Comparison of ENCODE assay signal across 11 cellular contexts in the genomic region with DNA sequence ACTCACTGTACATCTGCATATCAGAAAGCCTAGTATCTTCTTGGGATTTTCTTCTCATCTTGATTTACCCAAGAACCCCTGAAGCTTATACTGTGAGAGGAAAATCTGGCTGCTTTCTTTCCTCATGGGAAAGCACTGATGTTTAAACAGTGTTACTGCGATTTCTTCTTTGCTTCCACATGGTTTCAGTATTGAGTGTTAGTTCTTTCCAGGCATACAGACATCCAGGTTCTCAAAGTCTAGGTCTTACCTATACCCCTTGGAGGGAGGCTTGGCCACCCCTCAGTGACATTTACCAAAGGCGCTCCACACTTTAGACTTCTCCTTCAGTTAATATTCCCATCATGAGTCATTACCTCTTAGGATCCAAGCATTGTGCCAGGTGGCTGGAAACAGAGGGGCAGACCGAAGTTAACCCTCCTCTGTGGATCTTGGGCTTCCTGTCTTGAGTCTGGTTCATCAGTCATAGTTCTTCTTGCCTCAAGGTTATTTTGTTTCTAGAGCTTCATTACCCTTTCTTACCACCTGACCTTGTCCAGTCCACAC.
A peak's percentile ranks its signal among the peaks of the same experiment; 100 is the strongest.
DNase-seq lines count a peak whose midpoint lies in the region; ATAC-seq, FAIRE-seq and TF ChIP-seq lines count a peak whose summit lies in the region.
"Had no signal": no experiment of that assay in that cellular context is flagged by ENCODE, and none has a peak within 500 bp of the region (broad histone marks: within the 10 kb centered on the region; RNA-seq: fewer than 3 reads in every experiment).

No MANE protein-coding gene starts in this region.

- H3K36me3 ChIP-seq in GM12878 (ENCODE audit: control insufficient read depth in 2 of 2, insufficient read depth in 2 of 2, low read length in 1 of 2) = no peaks in the 10 kb centered on the region
- H3K36me3 ChIP-seq: spleen had no signal

- peak in 2 of 3 experiments; percentile 16 to 21; a peak in 2 of 6 replicates for TF ChIP-seq CTCF in GM12878 (IDR thresholded peaks at IDR 0.05 in 2 of 3, conservative IDR thresholded peaks at IDR 0.05 in 1 of 3; ENCODE audit: control insufficient read depth in 2 of 3, extremely low read depth in 1 of 3, insufficient read depth in 1 of 3, low read depth in 3 of 3, low read length in 3 of 3)
- peak; percentile 23 for TF ChIP-seq CTCF in nephron progenitor cell (IDR thresholded peaks at IDR 0.05)

- no peaks in the 10 kb centered on the region for H3K4me1 Mint-ChIP-seq in nephron progenitor cell

- BruUV-seq in GM12878 (replicated peaks; lab: Mats Ljungman, UMichigan) = no TSS peak

- H2AFZ ChIP-seq in GM12878 (ENCODE audit: control insufficient read depth, low read depth, low read length) = no peak overlapping the region

- H3K4me1 ChIP-seq in GM12878 (ENCODE audit: control insufficient read depth, insufficient read depth, low read length) = no peaks in the 10 kb centered on the region
- H3K4me1 ChIP-seq: spleen had no signal

- H3K27ac Mint-ChIP-seq in nephron progenitor cell = peak overlapping the region; percentile 14

- H4K20me1 ChIP-seq in GM12878 (ENCODE audit: control insufficient read depth, insufficient read depth) = no peaks in the 10 kb centered on the region

- no peak overlapping the region for H3K4me3 ChIP-seq in GM12878
- H3K4me3 ChIP-seq: spleen had no signal

- peaks cover 7% of the 10 kb centered on the region for H3K27me3 Mint-ChIP-seq in nephron progenitor cell (ENCODE audit: low read depth, poor library complexity)

- CTCF ChIA-PET in GM12878 (lab: Yijun Ruan, JAX) = interaction anchor here (0.7 to 1.2 kb wide), 2 partner anchors 98 to 471 kb away, joined by 3 read pairs; no protein-coding TSS in a partner anchor

- ATAC-seq in HG03159 (IDR thresholded peaks at IDR 0.05; ENCODE audit: unreplicated experiment) = peak; percentile 56
- ATAC-seq in GM12878 = 0 out of 3 replicates have a peak, but pooled peaks have one; percentile 31
- ATAC-seq in activated CD4-positive, CD25-positive, alpha-beta regulatory T cell treated with anti-CD3 and anti-CD28 coated beads, Interleukin-2, amount 50 U/mL, for 24 hours = no peak

- TF ChIP-seq RAD21 in GM12878 (IDR thresholded peaks at IDR 0.05; ENCODE audit: insufficient read depth, low read depth, low read length) = peak; percentile 21; the same call in 1 of the 2 replicates

- H3K9ac ChIP-seq in GM12878 (ENCODE audit: control insufficient read depth, insufficient read depth, low read length) = no peak overlapping the region

- H3K79me2 ChIP-seq in GM12878 (ENCODE audit: control insufficient read depth, insufficient read depth, low read length) = no peaks in the 10 kb centered on the region

- H3K9me3 Mint-ChIP-seq in nephron progenitor cell = no peaks in the 10 kb centered on the region

- SMC1A ChIA-PET in GM12878 (lab: Charles Lee; ENCODE audit: uncharacterized antibody, unreplicated experiment) = interaction anchor here (0.7 kb wide), 1 partner anchor 24 kb away, joined by 3 read pairs; no protein-coding TSS in a partner anchor

- TF ChIP-seq POLR2A in GM12878 (IDR thresholded peaks at IDR 0.05; ENCODE audit: low read depth, low read length) = no peak

- H3K4me2 ChIP-seq in GM12878 (ENCODE audit: control insufficient read depth, insufficient read depth) = no peak overlapping the region

- no peak overlapping the region for H3K27ac ChIP-seq in GM12878 (ENCODE audit: control insufficient read depth, insufficient read depth)
- H3K27ac ChIP-seq: spleen had no signal

- no peaks in the 10 kb centered on the region for H3K36me3 Mint-ChIP-seq in nephron progenitor cell (ENCODE audit: low read depth)

- POLR2A ChIA-PET in GM12878 (lab: Charles Lee) = no interaction called here

- intact Hi-C loops in GM12878 (cut with micrococcal nuclease; ENCODE audit: unreplicated experiment) = no loop called here

- no peaks in the 10 kb centered on the region for H3K27me3 ChIP-seq in GM12878 (replicated peaks in 1 of 2; ENCODE audit: control insufficient read depth in 2 of 2, insufficient read depth in 2 of 2, low read length in 1 of 2)
- H3K27me3 ChIP-seq: spleen had no signal

- no peaks in the 10 kb centered on the region for H3K9me3 ChIP-seq in GM12878 (replicated peaks; ENCODE audit: control insufficient read depth, insufficient read depth, low read length)
- H3K9me3 ChIP-seq: spleen had no signal

- RAD21 ChIA-PET in GM12878 (lab: Charles Lee; ENCODE audit: unreplicated experiment) = interaction anchor here (1.2 to 1.7 kb wide), 2 partner anchors 22 to 32 kb away, joined by 3 to 4 read pairs; no protein-coding TSS in a partner anchor

- no peak for TF ChIP-seq EP300 in GM12878 (IDR thresholded peaks at IDR 0.05; ENCODE audit: borderline replicate concordance in 1 of 2, control insufficient read depth in 1 of 2, low read depth in 2 of 2, low read length in 2 of 2)

- FAIRE-seq in GM12878 (lab: Jason Lieb, UNC) = no peak
- FAIRE-seq: A204.1 had no signal

- DNase-seq in DMS153 treated with DMSO at 0.1 percent for 48 hours (lab: John Stamatoyannopoulos, UW; ENCODE audit: unreplicated experiment) = peak; percentile 2
- no peak for DNase-seq in DMS153 (lab: John Stamatoyannopoulos, UW)
- no peak for DNase-seq in GM12878 (ENCODE audit: low read depth, low spot score)
- no peak for DNase-seq in nephron progenitor cell
- DNase-seq in activated CD4-positive, alpha-beta T cell treated with anti-CD3 and anti-CD28 coated beads for 4 hours = no peak
- DNase-seq in foreskin melanocyte = no peak
- DNase-seq: spleen, T-helper 1 cell had no signal

- in situ Hi-C loops in GM12878 (cut with MboI) = no loop called here

- WGBS in GM12878 (ENCODE audit: insufficient coverage, insufficient replicate concordance, low lambda C conversion rate, missing lambda C conversion rate) = 60% methylated on average over 3 of the region's 3 CpGs

- H3K4me3 Mint-ChIP-seq in nephron progenitor cell = no peak overlapping the region

TF ChIP-seq in GM12878, 131 proteins besides CTCF, POLR2A, EP300 and RAD21:
- no peak for TF ChIP-seq ZNF207 (IDR thresholded peaks at IDR 0.05; ENCODE audit: borderline replicate concordance)
- no peak for TF ChIP-seq BCL11A (IDR thresholded peaks at IDR 0.05; ENCODE audit: low read depth, low read length)
- no peak for TF ChIP-seq ZSCAN29 (IDR thresholded peaks at IDR 0.05)
- TF ChIP-seq TBL1XR1 (IDR thresholded peaks at IDR 0.05; ENCODE audit: low read depth, low read length) = no peak
- TF ChIP-seq NFYA (IDR thresholded peaks at IDR 0.05; ENCODE audit: borderline replicate concordance, low read depth, low read length) = no peak
- TF ChIP-seq JUNB (IDR thresholded peaks at IDR 0.05) = no peak
- TF ChIP-seq TAF1 (IDR thresholded peaks at IDR 0.05; ENCODE audit: borderline replicate concordance, low read depth, low read length) = no peak
- TF ChIP-seq LARP7 (IDR thresholded peaks at IDR 0.05) = no peak

Comparison
In these comparisons a context has a peak if more than half of its experiments do, and no peak if none do; other contexts are left out.
1. ATAC-seq: peak in HG03159 (single experiment) and GM12878 (single experiment); none in activated CD4-positive, CD25-positive, alpha-beta regulatory T cell treated with anti-CD3 and anti-CD28 coated beads, Interleukin-2, amount 50 U/mL, for 24 hours (0 of 2).